35 cellular contexts compared by ENCODE assay signal in genomic region chr11:46736146-46736545, GRCh38. TPM values are rescaled to one million over a fixed set of nuclear protein-coding genes. Genes with fewer than 3 reads are reported as not detected.
"Had no signal": no experiment of that assay in that cellular context is flagged by ENCODE, and none has a peak within 500 bp of the region (broad histone marks: within the 10 kb centered on the region; RNA-seq: fewer than 3 reads in every experiment).

No MANE protein-coding gene starts in this region.

- H3K27ac Mint-ChIP-seq: activated CD4-positive, alpha-beta T cell treated with anti-CD3 and anti-CD28 coated beads for 36 hours; activated CD4-positive, alpha-beta T cell treated with anti-CD3 and anti-CD28 coated beads, Interleukin-2, amount 10 ng/mL, durations not matched to agents 7 days and 5 days; activated CD8-positive, alpha-beta T cell treated with anti-CD3 and anti-CD28 coated beads, Interleukin-2, amount 10 ng/mL, durations not matched to agents 7 days and 5 days; activated T-cell treated with anti-CD3 and anti-CD28 coated beads, Interleukin-2, amount 50 U/mL, for 24 hours; activated T-helper 2 cell treated with anti-CD3 and anti-CD28 coated beads, Interferon-gamma antibody, Interleukin-2, Interleukin-4, amounts not matched to agents 10 μg/mL and 5 μg/mL and 100 μg/mL, durations not matched to agents 14 hours and 24 hours and 36 hours; T-helper 1 cell treated with Interleukin-12 subunit alpha and Interleukin-12 subunit beta and Interleukin-4 antibody, amounts not matched to agents 30 μg/mL and 1 μg/mL, for 36 hours; T-helper 2 cell treated with Interferon-gamma antibody and Interleukin-4, amounts not matched to agents 5 μg/mL and 100 μg/mL, for 36 hours; WTC11 had no signal

- DNase-seq: activated CD4-positive, alpha-beta T cell treated with anti-CD3 and anti-CD28 coated beads for 36 hours; activated CD4-positive, alpha-beta T cell treated with anti-CD3 and anti-CD28 coated beads, Interleukin-2, amount 10 ng/mL, durations not matched to agents 7 days and 5 days; activated CD4-positive, alpha-beta T cell treated with anti-CD3 and anti-CD28 coated beads, Interleukin-2, amount 50 U/mL, for 48 hours; activated CD8-positive, alpha-beta T cell treated with anti-CD3 and anti-CD28 coated beads, Interleukin-2, amount 10 ng/mL, durations not matched to agents 7 days and 5 days; activated gamma-delta T cell; activated naive CD4-positive, alpha-beta T cell treated with Interleukin-2 at 50 U/mL for 16 hours; activated T-cell treated with anti-CD3 and anti-CD28 coated beads, Interleukin-2, amount 50 U/mL, for 24 hours; adrenal gland; body of pancreas; NCI-H1092 treated with DMSO at 0.1 percent for 48 hours; NCI-H1417; NCI-H146; NCI-H187; NCI-H2029 treated with DMSO at 0.1 percent for 48 hours; NCI-H2107; NCI-H2171; NCI-H510A; NCI-H526; NCI-H748 treated with DMSO at 0.1 percent for 48 hours; NK-92 treated with Interleukin-12 subunit alpha and Interleukin-12 subunit beta, amount 100 ng/mL, for 24 hours; Peyer's patch; RPMI8226; SHP77 treated with DMSO at 0.1 percent for 48 hours; SK-N-SH had no signal

- H3K4me1 Mint-ChIP-seq: activated CD4-positive, alpha-beta T cell treated with anti-CD3 and anti-CD28 coated beads for 36 hours; activated CD4-positive, alpha-beta T cell treated with anti-CD3 and anti-CD28 coated beads, Interleukin-2, amount 10 ng/mL, durations not matched to agents 7 days and 5 days had no signal

- H3K4me3 ChIP-seq: adrenal gland, body of pancreas, breast epithelium, Peyer's patch, SJSA1 had no signal

- H3K9me3 ChIP-seq: adrenal gland, body of pancreas, breast epithelium, Peyer's patch, SJSA1, SK-N-SH had no signal

- H3K27me3 ChIP-seq: adrenal gland, body of pancreas, breast epithelium, Peyer's patch, SJSA1 had no signal

- ATAC-seq: activated CD4-positive, alpha-beta T cell treated with anti-CD3 and anti-CD28 coated beads for 36 hours; activated CD4-positive, CD25-positive, alpha-beta regulatory T cell treated with anti-CD3 and anti-CD28 coated beads, Interleukin-2, amount 50 U/mL, for 24 hours; activated CD8-positive, alpha-beta T cell treated with anti-CD3 and anti-CD28 coated beads, Interleukin-2, amount 10 ng/mL, durations not matched to agents 7 days and 5 days; activated naive CD4-positive, alpha-beta T cell treated with anti-CD3 and anti-CD28 coated beads, Interleukin-2, amount 50 U/mL, for 72 hours; body of pancreas; WTC11 had no signal

- H3K27me3 Mint-ChIP-seq: activated CD4-positive, alpha-beta T cell treated with anti-CD3 and anti-CD28 coated beads for 36 hours; activated CD4-positive, alpha-beta T cell treated with anti-CD3 and anti-CD28 coated beads, Interleukin-2, amount 10 ng/mL, durations not matched to agents 7 days and 5 days; activated T-cell treated with anti-CD3 and anti-CD28 coated beads, Interleukin-2, amount 50 U/mL, for 24 hours had no signal

- H3K4me1 ChIP-seq: adrenal gland, body of pancreas, breast epithelium, Peyer's patch had no signal

- H3K36me3 ChIP-seq: breast epithelium, Peyer's patch had no signal

- H3K9me3 Mint-ChIP-seq: activated CD4-positive, alpha-beta T cell treated with anti-CD3 and anti-CD28 coated beads, Interleukin-2, amount 10 ng/mL, durations not matched to agents 7 days and 5 days; activated naive CD4-positive, alpha-beta T cell treated with anti-CD3 and anti-CD28 coated beads, Interleukin-2, amount 50 U/mL, for 72 hours; activated T-cell treated with anti-CD3 and anti-CD28 coated beads, Interleukin-2, amount 50 U/mL, for 24 hours; activated T-helper 2 cell treated with anti-CD3 and anti-CD28 coated beads, Interferon-gamma antibody, Interleukin-2, Interleukin-4, amounts not matched to agents 10 μg/mL and 5 μg/mL and 100 μg/mL, durations not matched to agents 14 hours and 24 hours and 36 hours; T-helper 1 cell treated with Interleukin-12 subunit alpha and Interleukin-12 subunit beta and Interleukin-4 antibody, amounts not matched to agents 30 μg/mL and 1 μg/mL, for 36 hours; T-helper 2 cell treated with Interferon-gamma antibody and Interleukin-4, amounts not matched to agents 5 μg/mL and 100 μg/mL, for 36 hours; WTC11 had no signal

- H3K4me3 Mint-ChIP-seq: activated CD4-positive, alpha-beta T cell treated with anti-CD3 and anti-CD28 coated beads for 36 hours; activated CD4-positive, alpha-beta T cell treated with anti-CD3 and anti-CD28 coated beads, Interleukin-2, amount 10 ng/mL, durations not matched to agents 7 days and 5 days; activated CD8-positive, alpha-beta T cell treated with anti-CD3 and anti-CD28 coated beads, Interleukin-2, amount 10 ng/mL, durations not matched to agents 7 days and 5 days; activated T-cell treated with anti-CD3 and anti-CD28 coated beads, Interleukin-2, amount 50 U/mL, for 24 hours; T-helper 1 cell treated with Interleukin-12 subunit alpha and Interleukin-12 subunit beta and Interleukin-4 antibody, amounts not matched to agents 30 μg/mL and 1 μg/mL, for 36 hours; T-helper 2 cell treated with Interferon-gamma antibody and Interleukin-4, amounts not matched to agents 5 μg/mL and 100 μg/mL, for 36 hours; WTC11 had no signal

- H3K27ac ChIP-seq: adrenal gland, body of pancreas, breast epithelium, Peyer's patch, SJSA1 had no signal

RNA-seq across cellular contexts. Expression of gene F2, which starts 17.1 kb away (rescaled TPM):
- total RNA-seq: activated CD4-positive, alpha-beta T cell treated with anti-CD3 and anti-CD28 coated beads for 36 hours; activated naive CD4-positive, alpha-beta T cell treated with anti-CD3 and anti-CD28 coated beads, Interleukin-2, amount 50 U/mL, for 72 hours; body of pancreas; breast epithelium; cardiac septum; M059J; PC-3; SJSA1 had no signal
